In the genomic region with DNA sequence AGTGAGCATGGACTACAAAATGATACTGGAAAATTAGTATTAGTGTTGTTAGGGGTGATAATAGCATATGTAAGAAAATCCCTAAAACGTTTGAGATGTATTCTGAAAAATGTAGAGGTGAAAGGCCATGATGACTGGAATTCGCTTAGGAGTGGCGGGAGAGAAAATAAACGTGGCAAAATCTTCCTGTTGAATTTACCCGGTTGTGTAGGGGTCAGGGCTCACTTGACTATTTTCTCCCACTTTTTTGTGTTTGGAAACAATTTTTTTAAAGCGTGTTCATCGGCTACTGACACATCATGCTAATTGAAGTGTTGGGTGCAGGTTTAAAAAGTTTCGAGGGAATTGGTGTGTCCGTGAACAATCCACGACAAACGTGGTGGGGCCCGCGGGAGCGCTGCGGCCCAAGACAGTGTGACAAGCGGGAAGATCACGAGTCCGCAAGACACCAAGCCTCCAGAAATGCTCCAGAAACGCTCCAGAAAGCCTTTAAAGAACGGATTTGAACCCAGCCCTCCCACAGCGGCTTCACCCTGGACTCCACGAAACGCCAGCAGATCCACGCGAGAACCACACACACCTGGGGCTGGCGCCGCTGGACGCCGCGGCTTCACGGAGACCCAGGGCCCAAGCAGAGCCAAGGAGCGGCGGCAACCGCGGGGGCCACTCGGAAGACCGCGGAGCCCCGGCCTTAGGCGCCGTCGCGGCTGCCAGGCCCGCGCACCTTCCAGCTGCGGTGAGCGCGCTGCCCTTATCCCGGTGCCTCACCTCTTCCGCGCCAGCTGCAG, we compare ENCODE assay signal across 1 cellular context.
A peak's percentile ranks its signal among the peaks of the same experiment; 100 is the strongest.
TF ChIP-seq lines count a peak whose summit lies in the region.

No MANE protein-coding gene starts in this region.

TF ChIP-seq in K562, 482 proteins besides CTCF, POLR2A, EP300 and RAD21 (continued from another document):
- no peak for TF ChIP-seq MYC (IDR thresholded peaks at IDR 0.05; ENCODE audit: low read depth, low read length)
- TF ChIP-seq MYC (CRISPR knock-in tag; IDR thresholded peaks at IDR 0.05; ENCODE audit: borderline replicate concordance, low read depth) = peak; percentile 58; the same call in 1 of the 2 replicates
- TF ChIP-seq, protein P1, sequence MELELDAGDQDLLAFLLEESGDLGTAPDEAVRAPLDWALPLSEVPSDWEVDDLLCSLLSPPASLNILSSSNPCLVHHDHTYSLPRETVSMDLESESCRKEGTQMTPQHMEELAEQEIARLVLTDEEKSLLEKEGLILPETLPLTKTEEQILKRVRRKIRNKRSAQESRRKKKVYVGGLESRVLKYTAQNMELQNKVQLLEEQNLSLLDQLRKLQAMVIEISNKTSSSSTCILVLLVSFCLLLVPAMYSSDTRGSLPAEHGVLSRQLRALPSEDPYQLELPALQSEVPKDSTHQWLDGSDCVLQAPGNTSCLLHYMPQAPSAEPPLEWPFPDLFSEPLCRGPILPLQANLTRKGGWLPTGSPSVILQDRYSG (tag; conservative IDR thresholded peaks at IDR 0.05; ENCODE audit: low read depth) = no peak
- TF ChIP-seq, protein P2, sequence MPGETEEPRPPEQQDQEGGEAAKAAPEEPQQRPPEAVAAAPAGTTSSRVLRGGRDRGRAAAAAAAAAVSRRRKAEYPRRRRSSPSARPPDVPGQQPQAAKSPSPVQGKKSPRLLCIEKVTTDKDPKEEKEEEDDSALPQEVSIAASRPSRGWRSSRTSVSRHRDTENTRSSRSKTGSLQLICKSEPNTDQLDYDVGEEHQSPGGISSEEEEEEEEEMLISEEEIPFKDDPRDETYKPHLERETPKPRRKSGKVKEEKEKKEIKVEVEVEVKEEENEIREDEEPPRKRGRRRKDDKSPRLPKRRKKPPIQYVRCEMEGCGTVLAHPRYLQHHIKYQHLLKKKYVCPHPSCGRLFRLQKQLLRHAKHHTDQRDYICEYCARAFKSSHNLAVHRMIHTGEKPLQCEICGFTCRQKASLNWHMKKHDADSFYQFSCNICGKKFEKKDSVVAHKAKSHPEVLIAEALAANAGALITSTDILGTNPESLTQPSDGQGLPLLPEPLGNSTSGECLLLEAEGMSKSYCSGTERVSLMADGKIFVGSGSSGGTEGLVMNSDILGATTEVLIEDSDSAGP (CRISPR knock-in tag; IDR thresholded peaks at IDR 0.05) = 0 out of 2 replicates have a peak, but pooled peaks have one; percentile 57
- no peak for TF ChIP-seq CCAR2 (IDR thresholded peaks at IDR 0.05; ENCODE audit: low read depth, low read length)
- TF ChIP-seq CBX1 (IDR thresholded peaks at IDR 0.05; ENCODE audit: low read depth) = no peak
- TF ChIP-seq, protein P3, sequence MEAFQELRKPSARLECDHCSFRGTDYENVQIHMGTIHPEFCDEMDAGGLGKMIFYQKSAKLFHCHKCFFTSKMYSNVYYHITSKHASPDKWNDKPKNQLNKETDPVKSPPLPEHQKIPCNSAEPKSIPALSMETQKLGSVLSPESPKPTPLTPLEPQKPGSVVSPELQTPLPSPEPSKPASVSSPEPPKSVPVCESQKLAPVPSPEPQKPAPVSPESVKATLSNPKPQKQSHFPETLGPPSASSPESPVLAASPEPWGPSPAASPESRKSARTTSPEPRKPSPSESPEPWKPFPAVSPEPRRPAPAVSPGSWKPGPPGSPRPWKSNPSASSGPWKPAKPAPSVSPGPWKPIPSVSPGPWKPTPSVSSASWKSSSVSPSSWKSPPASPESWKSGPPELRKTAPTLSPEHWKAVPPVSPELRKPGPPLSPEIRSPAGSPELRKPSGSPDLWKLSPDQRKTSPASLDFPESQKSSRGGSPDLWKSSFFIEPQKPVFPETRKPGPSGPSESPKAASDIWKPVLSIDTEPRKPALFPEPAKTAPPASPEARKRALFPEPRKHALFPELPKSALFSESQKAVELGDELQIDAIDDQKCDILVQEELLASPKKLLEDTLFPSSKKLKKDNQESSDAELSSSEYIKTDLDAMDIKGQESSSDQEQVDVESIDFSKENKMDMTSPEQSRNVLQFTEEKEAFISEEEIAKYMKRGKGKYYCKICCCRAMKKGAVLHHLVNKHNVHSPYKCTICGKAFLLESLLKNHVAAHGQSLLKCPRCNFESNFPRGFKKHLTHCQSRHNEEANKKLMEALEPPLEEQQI (IDR thresholded peaks at IDR 0.05) = no peak
- no peak for TF ChIP-seq PCBP1 (IDR thresholded peaks at IDR 0.05; ENCODE audit: low read depth, low read length, poor library complexity, severe bottlenecking)
- peak; percentile 32; the same call in 1 of the 2 replicates for TF ChIP-seq NR2C1 (IDR thresholded peaks at IDR 0.05)
- no peak for TF ChIP-seq NR2C1 (tag; IDR thresholded peaks at IDR 0.05)
- 0 out of 2 replicates have a peak, but pooled peaks have one; percentile 17 for TF ChIP-seq ZNF143 (CRISPR knock-in tag; IDR thresholded peaks at IDR 0.05)
- TF ChIP-seq POLR2AphosphoS5 (IDR thresholded peaks at IDR 0.05; ENCODE audit: control insufficient read depth, insufficient read depth, low read depth, low read length) = no peak
- TF ChIP-seq, protein P4, sequence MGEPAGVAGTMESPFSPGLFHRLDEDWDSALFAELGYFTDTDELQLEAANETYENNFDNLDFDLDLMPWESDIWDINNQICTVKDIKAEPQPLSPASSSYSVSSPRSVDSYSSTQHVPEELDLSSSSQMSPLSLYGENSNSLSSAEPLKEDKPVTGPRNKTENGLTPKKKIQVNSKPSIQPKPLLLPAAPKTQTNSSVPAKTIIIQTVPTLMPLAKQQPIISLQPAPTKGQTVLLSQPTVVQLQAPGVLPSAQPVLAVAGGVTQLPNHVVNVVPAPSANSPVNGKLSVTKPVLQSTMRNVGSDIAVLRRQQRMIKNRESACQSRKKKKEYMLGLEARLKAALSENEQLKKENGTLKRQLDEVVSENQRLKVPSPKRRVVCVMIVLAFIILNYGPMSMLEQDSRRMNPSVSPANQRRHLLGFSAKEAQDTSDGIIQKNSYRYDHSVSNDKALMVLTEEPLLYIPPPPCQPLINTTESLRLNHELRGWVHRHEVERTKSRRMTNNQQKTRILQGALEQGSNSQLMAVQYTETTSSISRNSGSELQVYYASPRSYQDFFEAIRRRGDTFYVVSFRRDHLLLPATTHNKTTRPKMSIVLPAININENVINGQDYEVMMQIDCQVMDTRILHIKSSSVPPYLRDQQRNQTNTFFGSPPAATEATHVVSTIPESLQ (CRISPR knock-in tag; IDR thresholded peaks at IDR 0.05) = no peak
- TF ChIP-seq SMAD1 (IDR thresholded peaks at IDR 0.05; ENCODE audit: low read depth, low read length, partially characterized antibody) = no peak
- TF ChIP-seq ARNT (IDR thresholded peaks at IDR 0.05) = peak; percentile 47 to 100; a peak in 2 of 4 replicates
- TF ChIP-seq TBP (optimal IDR thresholded peaks at IDR 0.05; ENCODE audit: low read depth, low read length) = no peak
- TF ChIP-seq POLR2H (tag; IDR thresholded peaks at IDR 0.05; ENCODE audit: low read depth) = no peak
- TF ChIP-seq ZNF780A (CRISPR knock-in tag; IDR thresholded peaks at IDR 0.05) = peak; percentile 50; the same call in 1 of the 2 replicates
- TF ChIP-seq, protein P5, sequence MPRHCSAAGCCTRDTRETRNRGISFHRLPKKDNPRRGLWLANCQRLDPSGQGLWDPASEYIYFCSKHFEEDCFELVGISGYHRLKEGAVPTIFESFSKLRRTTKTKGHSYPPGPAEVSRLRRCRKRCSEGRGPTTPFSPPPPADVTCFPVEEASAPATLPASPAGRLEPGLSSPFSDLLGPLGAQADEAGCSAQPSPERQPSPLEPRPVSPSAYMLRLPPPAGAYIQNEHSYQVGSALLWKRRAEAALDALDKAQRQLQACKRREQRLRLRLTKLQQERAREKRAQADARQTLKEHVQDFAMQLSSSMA (CRISPR knock-in tag; IDR thresholded peaks at IDR 0.05) = peak; percentile 86; the same call in 1 of the 2 replicates
- TF ChIP-seq, protein P6, sequence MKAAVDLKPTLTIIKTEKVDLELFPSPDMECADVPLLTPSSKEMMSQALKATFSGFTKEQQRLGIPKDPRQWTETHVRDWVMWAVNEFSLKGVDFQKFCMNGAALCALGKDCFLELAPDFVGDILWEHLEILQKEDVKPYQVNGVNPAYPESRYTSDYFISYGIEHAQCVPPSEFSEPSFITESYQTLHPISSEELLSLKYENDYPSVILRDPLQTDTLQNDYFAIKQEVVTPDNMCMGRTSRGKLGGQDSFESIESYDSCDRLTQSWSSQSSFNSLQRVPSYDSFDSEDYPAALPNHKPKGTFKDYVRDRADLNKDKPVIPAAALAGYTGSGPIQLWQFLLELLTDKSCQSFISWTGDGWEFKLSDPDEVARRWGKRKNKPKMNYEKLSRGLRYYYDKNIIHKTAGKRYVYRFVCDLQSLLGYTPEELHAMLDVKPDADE (conservative IDR thresholded peaks at IDR 0.05; ENCODE audit: control insufficient read depth, low read depth, low read length) = no peak; the same call in 1 of the 2 replicates
- TF ChIP-seq, protein P7, sequence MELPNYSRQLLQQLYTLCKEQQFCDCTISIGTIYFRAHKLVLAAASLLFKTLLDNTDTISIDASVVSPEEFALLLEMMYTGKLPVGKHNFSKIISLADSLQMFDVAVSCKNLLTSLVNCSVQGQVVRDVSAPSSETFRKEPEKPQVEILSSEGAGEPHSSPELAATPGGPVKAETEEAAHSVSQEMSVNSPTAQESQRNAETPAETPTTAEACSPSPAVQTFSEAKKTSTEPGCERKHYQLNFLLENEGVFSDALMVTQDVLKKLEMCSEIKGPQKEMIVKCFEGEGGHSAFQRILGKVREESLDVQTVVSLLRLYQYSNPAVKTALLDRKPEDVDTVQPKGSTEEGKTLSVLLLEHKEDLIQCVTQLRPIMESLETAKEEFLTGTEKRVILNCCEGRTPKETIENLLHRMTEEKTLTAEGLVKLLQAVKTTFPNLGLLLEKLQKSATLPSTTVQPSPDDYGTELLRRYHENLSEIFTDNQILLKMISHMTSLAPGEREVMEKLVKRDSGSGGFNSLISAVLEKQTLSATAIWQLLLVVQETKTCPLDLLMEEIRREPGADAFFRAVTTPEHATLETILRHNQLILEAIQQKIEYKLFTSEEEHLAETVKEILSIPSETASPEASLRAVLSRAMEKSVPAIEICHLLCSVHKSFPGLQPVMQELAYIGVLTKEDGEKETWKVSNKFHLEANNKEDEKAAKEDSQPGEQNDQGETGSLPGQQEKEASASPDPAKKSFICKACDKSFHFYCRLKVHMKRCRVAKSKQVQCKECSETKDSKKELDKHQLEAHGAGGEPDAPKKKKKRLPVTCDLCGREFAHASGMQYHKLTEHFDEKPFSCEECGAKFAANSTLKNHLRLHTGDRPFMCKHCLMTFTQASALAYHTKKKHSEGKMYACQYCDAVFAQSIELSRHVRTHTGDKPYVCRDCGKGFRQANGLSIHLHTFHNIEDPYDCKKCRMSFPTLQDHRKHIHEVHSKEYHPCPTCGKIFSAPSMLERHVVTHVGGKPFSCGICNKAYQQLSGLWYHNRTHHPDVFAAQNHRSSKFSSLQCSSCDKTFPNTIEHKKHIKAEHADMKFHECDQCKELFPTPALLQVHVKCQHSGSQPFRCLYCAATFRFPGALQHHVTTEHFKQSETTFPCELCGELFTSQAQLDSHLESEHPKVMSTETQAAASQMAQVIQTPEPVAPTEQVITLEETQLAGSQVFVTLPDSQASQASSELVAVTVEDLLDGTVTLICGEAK (IDR thresholded peaks at IDR 0.05) = no peak; the same call in 1 of the 2 replicates
- TF ChIP-seq, protein P7 (CRISPR knock-in tag; IDR thresholded peaks at IDR 0.05) = 0 out of 2 replicates have a peak, but pooled peaks have one; percentile 43
- TF ChIP-seq ZEB2 (IDR thresholded peaks at IDR 0.05) = peak; percentile 49; the same call in 1 of the 2 replicates
- no peak for TF ChIP-seq NR2C2 (CRISPR knock-in tag; IDR thresholded peaks at IDR 0.05)
- TF ChIP-seq NR2C2 (tag; IDR thresholded peaks at IDR 0.05) = peak; percentile 42; the same call in 1 of the 2 replicates
- TF ChIP-seq RBBP5 (IDR thresholded peaks at IDR 0.05; ENCODE audit: borderline replicate concordance, insufficient read depth, low read length, poor library complexity, severe bottlenecking) = peak; percentile 98
- TF ChIP-seq ETV1 (tag; conservative IDR thresholded peaks at IDR 0.05; ENCODE audit: low read depth) = no peak
- no peak for TF ChIP-seq ZNF263 (CRISPR knock-in tag; IDR thresholded peaks at IDR 0.05; ENCODE audit: borderline replicate concordance)
- no peak for TF ChIP-seq GATA2 (CRISPR knock-in tag; IDR thresholded peaks at IDR 0.05)
- TF ChIP-seq TGIF2 (CRISPR knock-in tag; IDR thresholded peaks at IDR 0.05) = 0 out of 2 replicates have a peak, but pooled peaks have one; percentile 63
- TF ChIP-seq PHF8 (IDR thresholded peaks at IDR 0.05; ENCODE audit: borderline replicate concordance, low read length) = 0 out of 2 replicates have a peak, but pooled peaks have one; percentile 94
- TF ChIP-seq PTTG1 (tag; IDR thresholded peaks at IDR 0.05; ENCODE audit: low read depth) = no peak
- 0 out of 2 replicates have a peak, but pooled peaks have one; percentile 5 for TF ChIP-seq STAT5A (IDR thresholded peaks at IDR 0.05; ENCODE audit: borderline replicate concordance, low read length)
- peak; percentile 49; the same call in 1 of the 2 replicates for TF ChIP-seq HMG20B (CRISPR knock-in tag; IDR thresholded peaks at IDR 0.05)
TF ChIP-seq in K562: peak in this region for 49.
